ENCODE assay signal across 2 cellular contexts in genomic region chr11:72111300-72111699, GRCh38.
TF ChIP-seq lines count a peak whose summit lies in the region.

No MANE protein-coding gene starts in this region.

TF ChIP-seq in SK-N-SH, 30 proteins besides CTCF, POLR2A, EP300 and RAD21 (continued from another document):
- no peak for TF ChIP-seq REST (IDR thresholded peaks at IDR 0.05; ENCODE audit: low read depth, low read length)
- TF ChIP-seq RFX5 (IDR thresholded peaks at IDR 0.05; ENCODE audit: low read length) = no peak
- TF ChIP-seq, protein P1, sequence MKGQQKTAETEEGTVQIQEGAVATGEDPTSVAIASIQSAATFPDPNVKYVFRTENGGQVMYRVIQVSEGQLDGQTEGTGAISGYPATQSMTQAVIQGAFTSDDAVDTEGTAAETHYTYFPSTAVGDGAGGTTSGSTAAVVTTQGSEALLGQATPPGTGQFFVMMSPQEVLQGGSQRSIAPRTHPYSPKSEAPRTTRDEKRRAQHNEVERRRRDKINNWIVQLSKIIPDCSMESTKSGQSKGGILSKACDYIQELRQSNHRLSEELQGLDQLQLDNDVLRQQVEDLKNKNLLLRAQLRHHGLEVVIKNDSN (IDR thresholded peaks at IDR 0.05; ENCODE audit: borderline replicate concordance, low read depth) = no peak

TF ChIP-seq in SK-N-SH treated with all-trans-retinoic acid at 6 μM for 48 hours, 23 proteins besides CTCF, POLR2A, EP300 and RAD21 (continued from another document):
- TF ChIP-seq TOX (CRISPR knock-in tag; IDR thresholded peaks at IDR 0.05; ENCODE audit: borderline replicate concordance) (no peak), TCF4 (CRISPR knock-in tag; IDR thresholded peaks at IDR 0.05; ENCODE audit: borderline replicate concordance) (no peak), BACH2 (CRISPR knock-in tag; IDR thresholded peaks at IDR 0.05; ENCODE audit: borderline replicate concordance) (no peak), GLIS3 (CRISPR knock-in tag; IDR thresholded peaks at IDR 0.05) (no peak), CSDC2 (CRISPR knock-in tag; IDR thresholded peaks at IDR 0.05) (no peak)
